27 cellular contexts compared by ENCODE assay signal in genomic region chr1:227920426-227920825, GRCh38. TPM values are rescaled to one million over a fixed set of nuclear protein-coding genes. Genes with fewer than 3 reads are reported as not detected.
"Had no signal": no experiment of that assay in that cellular context is flagged by ENCODE, and none has a peak within 500 bp of the region (broad histone marks: within the 10 kb centered on the region; RNA-seq: fewer than 3 reads in every experiment).

No MANE protein-coding gene starts in this region.

- H3K36me3 ChIP-seq: colonic mucosa, pancreas had no signal

- H3K4me1 ChIP-seq: colonic mucosa, pancreas, stomach had no signal

- H3K36me3 Mint-ChIP-seq: mesothelial cell of epicardium; naive thymus-derived CD4-positive, alpha-beta T cell; stimulated activated effector memory CD8-positive, alpha-beta T cell treated with anti-CD3 and anti-CD28 coated beads, Interleukin-12 subunit alpha, Interleukin-12 subunit beta, amount 100 ng/mL, for 72 hours had no signal

- H3K27ac ChIP-seq: colonic mucosa, epithelial cell of prostate, gastrocnemius medialis, heart left ventricle, pancreas, stomach, thyroid gland, vagina had no signal

- H3K4me3 ChIP-seq: colonic mucosa, gastrocnemius medialis, heart left ventricle, mucosa of descending colon, pancreas, stomach, thyroid gland, vagina had no signal

- H3K4me1 Mint-ChIP-seq: stimulated activated effector memory CD8-positive, alpha-beta T cell treated with anti-CD3 and anti-CD28 coated beads, Interleukin-12 subunit alpha, Interleukin-12 subunit beta, amount 100 ng/mL, for 72 hours had no signal

- FAIRE-seq: islet of Langerhans, pancreas had no signal

- H3K4me3 Mint-ChIP-seq: dendritic cell treated with granulocyte-macrophage colony-stimulating factor and Interleukin-4, amounts not matched to agents 40 ng/mL and 50 ng/mL, for 4 days; endodermal cell; mesothelial cell of epicardium; naive thymus-derived CD4-positive, alpha-beta T cell; stimulated activated effector memory CD8-positive, alpha-beta T cell treated with anti-CD3 and anti-CD28 coated beads, Interleukin-12 subunit alpha, Interleukin-12 subunit beta, amount 100 ng/mL, for 72 hours had no signal

- H3K27ac Mint-ChIP-seq: dendritic cell treated with granulocyte-macrophage colony-stimulating factor and Interleukin-4, amounts not matched to agents 40 ng/mL and 50 ng/mL, for 4 days; endodermal cell; mesothelial cell of epicardium; naive thymus-derived CD4-positive, alpha-beta T cell; progenitor cell of endocrine pancreas; stimulated activated effector memory CD8-positive, alpha-beta T cell treated with anti-CD3 and anti-CD28 coated beads, Interleukin-12 subunit alpha, Interleukin-12 subunit beta, amount 100 ng/mL, for 72 hours had no signal

- ATAC-seq: esophagus mucosa; gastrocnemius medialis; heart left ventricle; mucosa of descending colon; naive thymus-derived CD4-positive, alpha-beta T cell; pancreas; stimulated activated effector memory CD8-positive, alpha-beta T cell treated with anti-CD3 and anti-CD28 coated beads, Interleukin-12 subunit alpha, Interleukin-12 subunit beta, amount 100 ng/mL, for 72 hours had no signal

- DNase-seq: colonic mucosa; effector CD8-positive, alpha-beta T cell; foreskin fibroblast; gastrocnemius medialis; kidney glomerular epithelial cell; mesenchymal stem cell; naive thymus-derived CD4-positive, alpha-beta T cell; occipital lobe; stimulated activated CD4-positive, alpha-beta T cell treated with anti-CD3 and anti-CD28 coated beads, Interleukin-2, amount 100 ng/mL, for 24 hours; stimulated activated CD4-positive, alpha-beta T cell treated with anti-CD3 and anti-CD28 coated beads, Interleukin-4, amount 100 ng/mL, for 24 hours; stimulated activated naive CD4-positive, alpha-beta T cell treated with Interleukin-2 at 50 U/mL for 16 hours; stomach; thyroid gland; trophoblast cell had no signal

- H3K27me3 Mint-ChIP-seq: dendritic cell treated with granulocyte-macrophage colony-stimulating factor and Interleukin-4, amounts not matched to agents 40 ng/mL and 50 ng/mL, for 4 days; naive thymus-derived CD4-positive, alpha-beta T cell had no signal

- H3K9me3 Mint-ChIP-seq: dendritic cell treated with granulocyte-macrophage colony-stimulating factor and Interleukin-4, amounts not matched to agents 40 ng/mL and 50 ng/mL, for 4 days; endodermal cell; mesothelial cell of epicardium; naive thymus-derived CD4-positive, alpha-beta T cell; nephron progenitor cell; stimulated activated effector memory CD8-positive, alpha-beta T cell treated with anti-CD3 and anti-CD28 coated beads, Interleukin-12 subunit alpha, Interleukin-12 subunit beta, amount 100 ng/mL, for 72 hours had no signal

- H3K9me3 ChIP-seq: colonic mucosa, gastrocnemius medialis, heart left ventricle, mucosa of descending colon, pancreas, stomach, thyroid gland, vagina had no signal

RNA-seq across cellular contexts. Expression of gene WNT9A, which starts 27.3 kb away (rescaled TPM):
- polyA plus RNA-seq: naive thymus-derived CD4-positive, alpha-beta T cell had no signal
